24 cellular contexts compared by ENCODE assay signal in the genomic region with DNA sequence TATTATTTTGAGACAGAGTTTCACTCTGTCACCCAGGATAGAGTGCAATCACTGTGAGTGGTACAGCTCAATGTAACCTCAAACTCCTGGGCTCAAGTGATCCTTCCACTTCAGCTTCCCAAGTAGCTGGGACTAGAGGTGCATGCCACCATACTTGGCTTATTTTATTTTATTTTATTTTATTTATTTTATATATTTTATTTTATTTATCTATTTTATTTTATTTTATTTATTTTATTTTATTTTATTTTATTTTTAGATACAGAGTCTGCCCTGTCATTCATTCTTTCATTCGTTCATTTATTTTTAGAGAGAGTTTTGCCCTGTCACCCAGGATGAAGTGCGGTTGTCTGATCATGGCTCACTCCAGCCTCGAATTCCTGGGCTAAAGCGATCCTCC.
"Had no signal": no experiment of that assay in that cellular context is flagged by ENCODE, and none has a peak within 500 bp of the region (broad histone marks: within the 10 kb centered on the region; RNA-seq: fewer than 3 reads in every experiment).

No MANE protein-coding gene starts in this region.

- FAIRE-seq: colon, endothelial cell of umbilical vein had no signal

- DNase-seq: colonic mucosa; cortex of kidney; dermis blood vessel endothelial cell; dorsolateral prefrontal cortex; effector CD4-positive, alpha-beta T cell; effector CD8-positive, alpha-beta T cell; effector memory CD4-positive, alpha-beta T cell; effector memory CD8-positive, alpha-beta T cell; endodermal cell; erythroblast; esophagus squamous epithelium; foreskin fibroblast; foreskin keratinocyte; foreskin melanocyte; gastrocnemius medialis; glutamatergic neuron; head of caudate nucleus; heart left ventricle; heart right ventricle had no signal

- H3K9me3 Mint-ChIP-seq: effector memory CD8-positive, alpha-beta T cell; endodermal cell had no signal

- H3K27ac Mint-ChIP-seq: dendritic cell treated with granulocyte-macrophage colony-stimulating factor and Interleukin-4, amounts not matched to agents 40 ng/mL and 50 ng/mL, for 4 days; effector memory CD8-positive, alpha-beta T cell; endodermal cell had no signal

- H3K27me3 Mint-ChIP-seq: dendritic cell treated with granulocyte-macrophage colony-stimulating factor and Interleukin-4, amounts not matched to agents 40 ng/mL and 50 ng/mL, for 4 days; effector memory CD8-positive, alpha-beta T cell had no signal

- H3K4me3 Mint-ChIP-seq: dendritic cell treated with granulocyte-macrophage colony-stimulating factor and Interleukin-4, amounts not matched to agents 40 ng/mL and 50 ng/mL, for 4 days; effector memory CD8-positive, alpha-beta T cell; endodermal cell had no signal

- ATAC-seq: effector memory CD8-positive, alpha-beta T cell; esophagus mucosa; foreskin keratinocyte; gastrocnemius medialis; gastroesophageal sphincter; heart left ventricle; heart right ventricle had no signal
